Comparison of ENCODE assay signal across 1 cellular context in genomic region chr16:20612551-20613470, GRCh38.
A peak's percentile ranks its signal among the peaks of the same experiment; 100 is the strongest.
TF ChIP-seq lines count a peak whose summit lies in the region.

No MANE protein-coding gene starts in this region.

TF ChIP-seq in HepG2, 621 proteins besides CTCF, POLR2A, EP300 and RAD21 (continued from another document):
- TF ChIP-seq STAT6 (CRISPR knock-in tag; IDR thresholded peaks at IDR 0.05; ENCODE audit: borderline replicate concordance), result 0 out of 2 replicates have a peak, but pooled peaks have one; percentile 12
- 0 out of 2 replicates have a peak, but pooled peaks have one; percentile 27 for TF ChIP-seq HOXD1 (CRISPR knock-in tag; IDR thresholded peaks at IDR 0.05)
- TF ChIP-seq ZSCAN21 (CRISPR knock-in tag; IDR thresholded peaks at IDR 0.05; ENCODE audit: borderline replicate concordance), result no peak
- TF ChIP-seq ZUFSP (CRISPR knock-in tag; IDR thresholded peaks at IDR 0.05; ENCODE audit: borderline replicate concordance), result no peak
- TF ChIP-seq ZNF670 (CRISPR knock-in tag; IDR thresholded peaks at IDR 0.05; ENCODE audit: borderline replicate concordance), result 0 out of 2 replicates have a peak, but pooled peaks have one; percentile 64
- TF ChIP-seq BHLHE40 (IDR thresholded peaks at IDR 0.05; ENCODE audit: low read length), result 0 out of 2 replicates have a peak, but pooled peaks have one; percentile 13
- TF ChIP-seq NFE2L1 (CRISPR knock-in tag; IDR thresholded peaks at IDR 0.05; ENCODE audit: borderline replicate concordance), result 0 out of 2 replicates have a peak, but pooled peaks have one; percentile 15
- 0 out of 2 replicates have a peak, but pooled peaks have one; percentile 22 for TF ChIP-seq ZNF616 (CRISPR knock-in tag; IDR thresholded peaks at IDR 0.05; ENCODE audit: low read depth)
- TF ChIP-seq ZFP41 (CRISPR knock-in tag; IDR thresholded peaks at IDR 0.05; ENCODE audit: borderline replicate concordance), result no peak
- TF ChIP-seq, protein P1, sequence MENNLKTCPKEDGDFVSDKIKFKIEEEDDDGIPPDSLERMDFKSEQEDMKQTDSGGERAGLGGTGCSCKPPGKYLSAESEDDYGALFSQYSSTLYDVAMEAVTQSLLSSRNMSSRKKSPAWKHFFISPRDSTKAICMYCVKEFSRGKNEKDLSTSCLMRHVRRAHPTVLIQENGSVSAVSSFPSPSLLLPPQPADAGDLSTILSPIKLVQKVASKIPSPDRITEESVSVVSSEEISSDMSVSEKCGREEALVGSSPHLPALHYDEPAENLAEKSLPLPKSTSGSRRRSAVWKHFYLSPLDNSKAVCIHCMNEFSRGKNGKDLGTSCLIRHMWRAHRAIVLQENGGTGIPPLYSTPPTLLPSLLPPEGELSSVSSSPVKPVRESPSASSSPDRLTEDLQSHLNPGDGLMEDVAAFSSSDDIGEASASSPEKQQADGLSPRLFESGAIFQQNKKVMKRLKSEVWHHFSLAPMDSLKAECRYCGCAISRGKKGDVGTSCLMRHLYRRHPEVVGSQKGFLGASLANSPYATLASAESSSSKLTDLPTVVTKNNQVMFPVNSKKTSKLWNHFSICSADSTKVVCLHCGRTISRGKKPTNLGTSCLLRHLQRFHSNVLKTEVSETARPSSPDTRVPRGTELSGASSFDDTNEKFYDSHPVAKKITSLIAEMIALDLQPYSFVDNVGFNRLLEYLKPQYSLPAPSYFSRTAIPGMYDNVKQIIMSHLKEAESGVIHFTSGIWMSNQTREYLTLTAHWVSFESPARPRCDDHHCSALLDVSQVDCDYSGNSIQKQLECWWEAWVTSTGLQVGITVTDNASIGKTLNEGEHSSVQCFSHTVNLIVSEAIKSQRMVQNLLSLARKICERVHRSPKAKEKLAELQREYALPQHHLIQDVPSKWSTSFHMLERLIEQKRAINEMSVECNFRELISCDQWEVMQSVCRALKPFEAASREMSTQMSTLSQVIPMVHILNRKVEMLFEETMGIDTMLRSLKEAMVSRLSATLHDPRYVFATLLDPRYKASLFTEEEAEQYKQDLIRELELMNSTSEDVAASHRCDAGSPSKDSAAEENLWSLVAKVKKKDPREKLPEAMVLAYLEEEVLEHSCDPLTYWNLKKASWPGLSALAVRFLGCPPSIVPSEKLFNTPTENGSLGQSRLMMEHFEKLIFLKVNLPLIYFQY (CRISPR knock-in tag; IDR thresholded peaks at IDR 0.05; ENCODE audit: borderline replicate concordance), result no peak
- TF ChIP-seq SOX6 (IDR thresholded peaks at IDR 0.05), result no peak
- TF ChIP-seq SOX6 (CRISPR knock-in tag; IDR thresholded peaks at IDR 0.05), result 0 out of 2 replicates have a peak, but pooled peaks have one; percentile 22
- no peak for TF ChIP-seq ZNF326 (CRISPR knock-in tag; IDR thresholded peaks at IDR 0.05; ENCODE audit: borderline replicate concordance)
- TF ChIP-seq ZNF737 (CRISPR knock-in tag; IDR thresholded peaks at IDR 0.05; ENCODE audit: borderline replicate concordance), result peak; percentile 79; the same call in 1 of the 2 replicates
- TF ChIP-seq NR2F1 (CRISPR knock-in tag; IDR thresholded peaks at IDR 0.05), result no peak
- TF ChIP-seq PAX8 (CRISPR knock-in tag; IDR thresholded peaks at IDR 0.05; ENCODE audit: borderline replicate concordance), result no peak
- 0 out of 2 replicates have a peak, but pooled peaks have one; percentile 42 for TF ChIP-seq SAFB2 (CRISPR knock-in tag; IDR thresholded peaks at IDR 0.05; ENCODE audit: borderline replicate concordance, low read depth)
- 0 out of 2 replicates have a peak, but pooled peaks have one; percentile 7 for TF ChIP-seq HOXA3 (CRISPR knock-in tag; IDR thresholded peaks at IDR 0.05)
- TF ChIP-seq PHF20 (CRISPR knock-in tag; IDR thresholded peaks at IDR 0.05), result peak; percentile 31; the same call in 1 of the 2 replicates
- TF ChIP-seq XBP1 (CRISPR knock-in tag; IDR thresholded peaks at IDR 0.05), result no peak
- TF ChIP-seq, protein P2, sequence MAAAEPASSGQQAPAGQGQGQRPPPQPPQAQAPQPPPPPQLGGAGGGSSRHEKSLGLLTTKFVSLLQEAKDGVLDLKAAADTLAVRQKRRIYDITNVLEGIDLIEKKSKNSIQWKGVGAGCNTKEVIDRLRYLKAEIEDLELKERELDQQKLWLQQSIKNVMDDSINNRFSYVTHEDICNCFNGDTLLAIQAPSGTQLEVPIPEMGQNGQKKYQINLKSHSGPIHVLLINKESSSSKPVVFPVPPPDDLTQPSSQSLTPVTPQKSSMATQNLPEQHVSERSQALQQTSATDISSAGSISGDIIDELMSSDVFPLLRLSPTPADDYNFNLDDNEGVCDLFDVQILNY (CRISPR knock-in tag; conservative IDR thresholded peaks at IDR 0.05), result no peak
- TF ChIP-seq ZNF614 (CRISPR knock-in tag; IDR thresholded peaks at IDR 0.05; ENCODE audit: borderline replicate concordance), result no peak
- TF ChIP-seq FLYWCH1 (CRISPR knock-in tag; IDR thresholded peaks at IDR 0.05), result no peak
- TF ChIP-seq ZNF33A (CRISPR knock-in tag; IDR thresholded peaks at IDR 0.05; ENCODE audit: borderline replicate concordance), result peak; percentile 76; the same call in 1 of the 2 replicates
- no peak for TF ChIP-seq MAZ (IDR thresholded peaks at IDR 0.05; ENCODE audit: borderline replicate concordance, low read depth, low read length)
- TF ChIP-seq MAZ (CRISPR knock-in tag; IDR thresholded peaks at IDR 0.05; ENCODE audit: low read depth), result 0 out of 2 replicates have a peak, but pooled peaks have one; percentile 31
- TF ChIP-seq ZKSCAN5 (CRISPR knock-in tag; IDR thresholded peaks at IDR 0.05), result peak; percentile 63; the same call in 1 of the 2 replicates
- TF ChIP-seq CENPX (CRISPR knock-in tag; IDR thresholded peaks at IDR 0.05), result no peak
